Comparison of ENCODE assay signal across 33 cellular contexts in the genomic region with DNA sequence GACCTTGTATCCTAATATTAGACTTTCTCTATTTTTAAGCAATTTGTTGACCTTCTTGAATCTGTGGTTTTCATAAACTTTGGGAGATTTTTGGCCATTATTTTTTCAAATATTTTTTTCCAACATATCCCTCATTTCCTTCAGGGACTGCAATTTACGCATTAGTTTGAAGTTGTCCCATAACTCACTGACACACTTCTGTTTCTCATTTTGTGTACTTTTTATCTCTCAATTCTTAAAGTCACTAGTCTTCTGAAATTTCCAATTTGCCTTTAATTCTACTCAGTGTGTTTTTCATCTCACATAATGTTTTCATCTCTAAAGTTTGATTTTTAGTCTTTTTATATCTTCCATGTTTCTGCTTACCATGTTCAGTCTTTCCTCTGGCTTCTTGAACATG.
"Had no signal": no experiment of that assay in that cellular context is flagged by ENCODE, and none has a peak within 500 bp of the region (broad histone marks: within the 10 kb centered on the region; RNA-seq: fewer than 3 reads in every experiment).

No MANE protein-coding gene starts in this region.

- H3K27me3 Mint-ChIP-seq: activated CD4-positive, alpha-beta memory T cell treated with anti-CD3 and anti-CD28 coated beads, Interleukin-2, amount 10 ng/mL, durations not matched to agents 7 days and 5 days; activated naive CD8-positive, alpha-beta T cell; activated T-cell treated with anti-CD3 and anti-CD28 coated beads, Interleukin-2, amount 50 U/mL, for 24 hours had no signal

- H3K9me3 Mint-ChIP-seq: activated CD4-positive, alpha-beta memory T cell treated with anti-CD3 and anti-CD28 coated beads, Interleukin-2, amount 10 ng/mL, durations not matched to agents 7 days and 5 days; effector memory CD8-positive, alpha-beta T cell had no signal

- H3K4me3 Mint-ChIP-seq: activated CD4-positive, alpha-beta memory T cell treated with anti-CD3 and anti-CD28 coated beads, Interleukin-2, amount 10 ng/mL, durations not matched to agents 7 days and 5 days; activated CD4-positive, alpha-beta T cell treated with anti-CD3 and anti-CD28 coated beads, Interleukin-2, amount 10 ng/mL, durations not matched to agents 7 days and 5 days; activated naive CD8-positive, alpha-beta T cell; activated T-cell treated with anti-CD3 and anti-CD28 coated beads, Interleukin-2, amount 50 U/mL, for 24 hours; effector memory CD8-positive, alpha-beta T cell; WTC11 had no signal

- H3K36me3 ChIP-seq: adrenal gland, ascending aorta, esophagus squamous epithelium had no signal

- FAIRE-seq: colon, endometrium, endothelial cell of umbilical vein, frontal cortex, TTC549 had no signal

- H3K27ac Mint-ChIP-seq: activated CD4-positive, alpha-beta memory T cell treated with anti-CD3 and anti-CD28 coated beads, Interleukin-2, amount 10 ng/mL, durations not matched to agents 7 days and 5 days; activated CD4-positive, alpha-beta T cell treated with anti-CD3 and anti-CD28 coated beads, Interleukin-2, amount 10 ng/mL, durations not matched to agents 7 days and 5 days; activated naive CD8-positive, alpha-beta T cell; activated T-cell treated with anti-CD3 and anti-CD28 coated beads, Interleukin-2, amount 50 U/mL, for 24 hours; activated T-cell treated with anti-CD3 and anti-CD28 coated beads, Interleukin-2, amount 50 U/mL, for 72 hours; effector memory CD8-positive, alpha-beta T cell; WTC11 had no signal

- H3K9me3 ChIP-seq: adrenal gland, ascending aorta, esophagus squamous epithelium had no signal

- DNase-seq: activated CD4-positive, alpha-beta memory T cell treated with anti-CD3 and anti-CD28 coated beads, Interleukin-2, amount 10 ng/mL, durations not matched to agents 7 days and 5 days; activated CD4-positive, alpha-beta T cell treated with anti-CD3 and anti-CD28 coated beads for 1 hour; activated CD4-positive, alpha-beta T cell treated with anti-CD3 and anti-CD28 coated beads for 4 hours; activated CD4-positive, alpha-beta T cell treated with anti-CD3 and anti-CD28 coated beads, Interleukin-2, amount 10 ng/mL, durations not matched to agents 7 days and 5 days; activated CD4-positive, alpha-beta T cell treated with anti-CD3 and anti-CD28 coated beads, Interleukin-2, amount 50 U/mL, for 4 hours; activated CD8-positive, alpha-beta memory T cell treated with anti-CD3 and anti-CD28 coated beads, Interleukin-2, amount 50 U/mL, for 48 hours; activated effector memory CD4-positive, alpha-beta T cell treated with Interleukin-2 at 50 U/mL for 16 hours; activated gamma-delta T cell treated with Interleukin-2 at 50 U/mL for 16 hours; activated naive CD4-positive, alpha-beta T cell treated with anti-CD3 and anti-CD28 coated beads, Interleukin-2, amount 50 U/mL, for 16 hours; activated naive CD4-positive, alpha-beta T cell treated with Interleukin-2 at 50 U/mL for 16 hours; activated T-cell treated with anti-CD3 and anti-CD28 coated beads for 4 hours; activated T-cell treated with anti-CD3 and anti-CD28 coated beads, Interleukin-2, amount 50 U/mL, for 24 hours; activated T-cell treated with anti-CD3 and anti-CD28 coated beads, Interleukin-2, amount 50 U/mL, for 72 hours; adrenal gland; amygdala; caudate nucleus; cortex of kidney; dermis blood vessel endothelial cell; effector CD4-positive, alpha-beta T cell; effector memory CD8-positive, alpha-beta T cell; esophagus squamous epithelium; head of caudate nucleus; T-helper 2 cell had no signal

- H3K4me1 ChIP-seq: adrenal gland, ascending aorta, esophagus squamous epithelium had no signal

- H3K27ac ChIP-seq: adrenal gland, ascending aorta, epithelial cell of prostate, esophagus squamous epithelium, VCaP had no signal

- H3K36me3 Mint-ChIP-seq: activated naive CD8-positive, alpha-beta T cell had no signal

- H3K4me3 ChIP-seq: adrenal gland, ascending aorta, esophagus squamous epithelium had no signal

- ATAC-seq: activated T-cell treated with anti-CD3 and anti-CD28 coated beads, Interleukin-2, amount 50 U/mL, for 72 hours; effector memory CD8-positive, alpha-beta T cell; WTC11 had no signal

- H3K27me3 ChIP-seq: adrenal gland, ascending aorta, esophagus squamous epithelium had no signal
